Comparison of ENCODE assay signal across 28 cellular contexts in genomic region chr16:71443714-71444113, GRCh38. TPM values are rescaled to one million over a fixed set of nuclear protein-coding genes. Genes with fewer than 3 reads are reported as not detected.
DNase-seq lines count a peak whose midpoint lies in the region; ATAC-seq, FAIRE-seq and TF ChIP-seq lines count a peak whose summit lies in the region.
"Had no signal": no experiment of that assay in that cellular context is flagged by ENCODE, and none has a peak within 500 bp of the region (broad histone marks: within the 10 kb centered on the region; RNA-seq: fewer than 3 reads in every experiment).

No MANE protein-coding gene starts in this region.

- TF ChIP-seq RAD21 in K562 (CRISPR knock-in tag; conservative IDR thresholded peaks at IDR 0.05 in 1 of 2, IDR thresholded peaks at IDR 0.05 in 1 of 2), result no peak

- H3K9me1 ChIP-seq in K562 (ENCODE audit: control insufficient read depth, insufficient read depth, low read length), result no peaks in the 10 kb centered on the region

- no peak for TF ChIP-seq EP300 in K562 (IDR thresholded peaks at IDR 0.05; ENCODE audit: low read length)

- H3K27ac Mint-ChIP-seq in endothelial cell (ENCODE audit: unreplicated experiment) (peak overlapping the region; percentile 86), neural progenitor cell (no peak overlapping the region)
- H3K27ac Mint-ChIP-seq: CD4-positive, CD25-positive, alpha-beta regulatory T cell; CD8-positive, alpha-beta memory T cell; HFFc6; IgD-negative memory B cell had no signal

- DNase-seq in K562 (ENCODE audit: extremely low read depth in 1 of 4, low spot score in 3 of 4) (no peak), endothelial cell (ENCODE audit: low spot score) (no peak), neural progenitor cell (ENCODE audit: low spot score) (no peak), posterior vena cava (ENCODE audit: low spot score) (peak; percentile 40), NCI-H1694 (lab: John Stamatoyannopoulos, UW) (no peak), HAP-1 (ENCODE audit: low spot score in 2 of 2) (no peak)
- DNase-seq in stimulated activated CD4-positive, alpha-beta T cell treated with anti-CD3 and anti-CD28 coated beads, Interleukin-1b, Interleukin-23, amount 100 ng/mL, for 48 hours, result no peak
- DNase-seq: ACHN; BE2C; C1 segment of cervical spinal cord; CD4-positive, CD25-positive, alpha-beta regulatory T cell; CD8-positive, alpha-beta memory T cell; COR-L47; DMS 273 treated with DMSO at 0.1 percent for 48 hours; DMS53; DND-41; EL; GM23248; HFFc6 had no signal

- H3K27me3 ChIP-seq in K562 (ENCODE audit: control insufficient read depth in 2 of 2, insufficient read depth in 2 of 2, low read length in 2 of 2), result peaks cover 3 to 8% of the 10 kb centered on the region in 2 experiments; a peak in 4 of 5 replicates
- no peaks in the 10 kb centered on the region for H3K27me3 ChIP-seq in neural progenitor cell
- H3K27me3 ChIP-seq in HAP-1 (ENCODE audit: low read depth), result no peaks in the 10 kb centered on the region
- H3K27me3 ChIP-seq: BE2C had no signal

- peaks cover 15% of the 10 kb centered on the region for H3K9me3 Mint-ChIP-seq in endothelial cell (ENCODE audit: unreplicated experiment)
- peaks cover 51% of the 10 kb centered on the region for H3K9me3 Mint-ChIP-seq in neural progenitor cell

- in situ Hi-C loops in K562 (cut with MboI) (no loop called here), HAP-1 (cut with MboI; ENCODE audit: low sequenced_read_pairs) (no loop called here)

- ATAC-seq in K562, result no peak
- ATAC-seq: HCT116 had no signal

- TF ChIP-seq POLR2A in K562 (conservative IDR thresholded peaks at IDR 0.05), result no peak

- 15% methylated on average over 6 of the region's 6 CpGs for WGBS in K562 (ENCODE audit: insufficient coverage, low coverage, missing lambda C conversion rate)

- H3K9ac ChIP-seq in K562 (ENCODE audit: insufficient read depth in 1 of 2, low read depth in 2 of 2, low read length in 2 of 2) (no peak overlapping the region), neural progenitor cell (no peak overlapping the region)
- H3K9ac ChIP-seq: GM23248 had no signal

- no peak overlapping the region for H3K4me2 ChIP-seq in K562 (ENCODE audit: insufficient read depth, low read length)
- no peak overlapping the region for H3K4me2 ChIP-seq in neural progenitor cell

- H3F3A ChIP-seq in neural progenitor cell (ENCODE audit: low read depth), result peaks cover 5% of the 10 kb centered on the region

- TF ChIP-seq CTCF in K562 (IDR thresholded peaks at IDR 0.05 in 2 of 3, conservative IDR thresholded peaks at IDR 0.05 in 1 of 3; ENCODE audit: insufficient read depth in 2 of 3, low read depth in 1 of 3, low read length in 3 of 3) (no peak), endothelial cell (IDR thresholded peaks at IDR 0.05; ENCODE audit: unreplicated experiment) (no peak), neural progenitor cell (IDR thresholded peaks at IDR 0.05) (no peak)

- H3K9me3 ChIP-seq in K562 (replicated peaks; ENCODE audit: control insufficient read depth, insufficient read depth, low read depth, low read length), result peaks cover 12% of the 10 kb centered on the region
- H3K9me3 ChIP-seq in neural progenitor cell (ENCODE audit: low read depth), result peaks cover 22% of the 10 kb centered on the region
- H3K9me3 ChIP-seq in HAP-1, result peaks cover 7% of the 10 kb centered on the region
- H3K9me3 ChIP-seq: BE2C had no signal

- H3K36me3 Mint-ChIP-seq in endothelial cell (ENCODE audit: low read depth, unreplicated experiment), result peaks cover 36% of the 10 kb centered on the region
- peaks cover 19% of the 10 kb centered on the region for H3K36me3 Mint-ChIP-seq in neural progenitor cell
- H3K36me3 Mint-ChIP-seq: IgD-negative memory B cell had no signal

- H3K4me3 ChIP-seq in K562 (no peak overlapping the region), neural progenitor cell (no peak overlapping the region), HAP-1 (no peak overlapping the region)
- H3K4me3 ChIP-seq: GM23248 had no signal

- H3K4me3 Mint-ChIP-seq in endothelial cell (ENCODE audit: unreplicated experiment) (peak overlapping the region; percentile 16), neural progenitor cell (peak overlapping the region; percentile 1)
- H3K4me3 Mint-ChIP-seq: CD8-positive, alpha-beta memory T cell; HFFc6; IgD-negative memory B cell had no signal

- no peak for FAIRE-seq in K562 (lab: Jason Lieb, UNC)
- FAIRE-seq: A204.1, G401.6, GM12891, GM18507, H54 had no signal

- H4K20me1 ChIP-seq in K562 (replicated peaks; ENCODE audit: control insufficient read depth, insufficient read depth, low read length) (no peaks in the 10 kb centered on the region), neural progenitor cell (ENCODE audit: low read depth) (no peaks in the 10 kb centered on the region)

- H3K79me2 ChIP-seq in K562 (ENCODE audit: control insufficient read depth, insufficient read depth, low read length) (no peaks in the 10 kb centered on the region), neural progenitor cell (ENCODE audit: low read depth) (no peaks in the 10 kb centered on the region)

- H3K27me3 Mint-ChIP-seq in endothelial cell (ENCODE audit: unreplicated experiment), result peaks cover 11% of the 10 kb centered on the region
- H3K27me3 Mint-ChIP-seq in neural progenitor cell (ENCODE audit: insufficient read depth, low read depth), result peaks cover 2% of the 10 kb centered on the region

- intact Hi-C loops in K562 (cut with micrococcal nuclease) (no loop called here), posterior vena cava (cut with DNase I) (no loop called here)

- H2AFZ ChIP-seq in K562 (ENCODE audit: low read depth, low read length) (no peak overlapping the region), neural progenitor cell (replicated peaks) (no peak overlapping the region)
- H2AFZ ChIP-seq: GM23248 had no signal

- no TSS peak for BruUV-seq in K562 (replicated peaks; lab: Mats Ljungman, UMichigan)

- no peak overlapping the region for H3K27ac ChIP-seq in K562 (ENCODE audit: extremely low read depth, low read depth, low read length)
- no peak overlapping the region for H3K27ac ChIP-seq in neural progenitor cell
- H3K27ac ChIP-seq: GM23248, HL-60 had no signal

- H3K4me1 Mint-ChIP-seq in endothelial cell (ENCODE audit: unreplicated experiment) (no peaks in the 10 kb centered on the region), neural progenitor cell (no peaks in the 10 kb centered on the region)
- H3K4me1 Mint-ChIP-seq: CD4-positive, CD25-positive, alpha-beta regulatory T cell; CD8-positive, alpha-beta memory T cell; IgD-negative memory B cell had no signal

- H3K36me3 ChIP-seq in K562 (ENCODE audit: control insufficient read depth, insufficient read depth, low read length), result peaks cover 7% of the 10 kb centered on the region
- peaks cover 10% of the 10 kb centered on the region for H3K36me3 ChIP-seq in neural progenitor cell
- H3K36me3 ChIP-seq in HAP-1 (replicated peaks), result peaks cover under 1% of the 10 kb centered on the region; the same call in 1 of the 2 replicates

- H3K4me1 ChIP-seq in K562 (replicated peaks in 1 of 2; ENCODE audit: control insufficient read depth in 2 of 2, insufficient read depth in 2 of 2, low read length in 2 of 2), result peaks cover 0 to 8% of the 10 kb centered on the region in 2 experiments; a peak in 2 of 5 replicates
- H3K4me1 ChIP-seq in neural progenitor cell, result no peaks in the 10 kb centered on the region
- H3K4me1 ChIP-seq in HAP-1, result no peaks in the 10 kb centered on the region
- H3K4me1 ChIP-seq: BE2C had no signal

- POLR2A ChIA-PET in K562 (lab: Yijun Ruan, JAX), result no interaction called here

- CTCF ChIA-PET in K562 (lab: Yijun Ruan, JAX; ENCODE audit: low intra/inter-chr PET ratio), result no interaction called here

RNA-seq across cellular contexts. Expression of gene TLE7, which starts 1.9 kb away (rescaled TPM):
- total RNA-seq in K562 (2011; cell fraction: chromatin; rRNA removed; ENCODE audit: low replicate concordance), result not detected in 2 replicates
- total RNA-seq in K562 (2011; cell fraction: nucleolus; rRNA removed), result not detected in 2 replicates
- not detected in 2 replicates for total RNA-seq in K562 (2011; cell fraction: nucleoplasm; rRNA removed)
- total RNA-seq in K562 (2014; rRNA removed) (not detected in 2 replicates), K562 (2014; rRNA removed; fragmentation: Illumina TruSeq; extraction: Trizol) (not detected in 2 replicates), K562 (2015; rRNA removed; fragmentation: Illumina TruSeq; extraction: Trizol) (not detected in 2 replicates), K562 (2021) (not detected in 2 replicates), endothelial cell (ENCODE audit: unreplicated experiment) (not detected), neural progenitor cell (ENCODE audit: low replicate concordance) (not detected in 2 replicates), posterior vena cava (not detected)
- polyA plus RNA-seq in K562 (2011; rRNA removed) (not detected in 2 replicates), K562 (2014; fragmentation: Illumina TruSeq; extraction: Trizol) (not detected in 2 replicates), K562 (2014; fragmentation: Nextera tagmentation; extraction: Ambion mirVana) (not detected), K562 (2014; rRNA removed) (not detected in 2 replicates)
- not detected in 2 replicates for polyA plus RNA-seq in K562 (2011; cell fraction: cytosol; rRNA removed)
- not detected in 2 replicates for polyA plus RNA-seq in K562 (2011; cell fraction: nucleus; rRNA removed)
- polyA plus RNA-seq in K562 (2012), result not detected in 2 replicates
- not detected in 2 replicates for polyA minus RNA-seq in K562 (2011; rRNA and poly(A)+ RNA removed)
- polyA minus RNA-seq in K562 (2011; cell fraction: cytosol; rRNA and poly(A)+ RNA removed), result not detected in 2 replicates
- not detected in 2 replicates for polyA minus RNA-seq in K562 (2011; cell fraction: nucleus; rRNA and poly(A)+ RNA removed)
- total RNA-seq: CD4-positive, CD25-positive, alpha-beta regulatory T cell; CD8-positive, alpha-beta memory T cell; GM23248; HFFc6; HT1080 had no signal
- polyA plus RNA-seq: CD4-positive, CD25-positive, alpha-beta regulatory T cell; CD8-positive, alpha-beta memory T cell; GM23248; IgD-negative memory B cell had no signal

RNA-seq across cellular contexts. Expression of gene ZNF23, which starts 18.3 kb away (rescaled TPM):
- total RNA-seq in K562 (2011; cell fraction: chromatin; rRNA removed; ENCODE audit: low replicate concordance), result 14.7 and 18.8 TPM in 2 replicates
- total RNA-seq in K562 (2011; cell fraction: nucleolus; rRNA removed), result 5.8 and 9.1 TPM in 2 replicates
- 15.0 and 29.3 TPM in 2 replicates for total RNA-seq in K562 (2011; cell fraction: nucleoplasm; rRNA removed)
- 7.0 and 7.4 TPM in 2 replicates for total RNA-seq in K562 (2014; rRNA removed)
- 13.4 and 14.6 TPM in 2 replicates for total RNA-seq in K562 (2014; rRNA removed; fragmentation: Illumina TruSeq; extraction: Trizol)
- total RNA-seq in K562 (2015; rRNA removed; fragmentation: Illumina TruSeq; extraction: Trizol), result 11.2 and 11.9 TPM in 2 replicates
- total RNA-seq in K562 (2021), result 8.6 and 8.7 TPM in 2 replicates
- 12.0 and 12.1 TPM in 2 replicates for polyA plus RNA-seq in K562 (2011; rRNA removed)
- polyA plus RNA-seq in K562 (2011; cell fraction: cytosol; rRNA removed), result 5.2 and 5.7 TPM in 2 replicates
- 15.0 and 15.1 TPM in 2 replicates for polyA plus RNA-seq in K562 (2011; cell fraction: nucleus; rRNA removed)
- polyA plus RNA-seq in K562 (2012), result 6.7 and 7.6 TPM in 2 replicates
- 12.3 and 12.5 TPM in 2 replicates for polyA plus RNA-seq in K562 (2014; fragmentation: Illumina TruSeq; extraction: Trizol)
- 1 to 10 TPM; 4.7 to 7.2 TPM for polyA plus RNA-seq in K562 (2014; fragmentation: Nextera tagmentation; extraction: Ambion mirVana)
- 10.9 and 13.2 TPM in 2 replicates for polyA plus RNA-seq in K562 (2014; rRNA removed)
- polyA minus RNA-seq in K562 (2011; rRNA and poly(A)+ RNA removed), result 9.5 and 12.9 TPM in 2 replicates
- 2.3 and 3.9 TPM in 2 replicates for polyA minus RNA-seq in K562 (2011; cell fraction: cytosol; rRNA and poly(A)+ RNA removed)
- polyA minus RNA-seq in K562 (2011; cell fraction: nucleus; rRNA and poly(A)+ RNA removed), result 4.8 and 8.3 TPM in 2 replicates
- 8.3 TPM for total RNA-seq in endothelial cell (ENCODE audit: unreplicated experiment)
- 13.8 and 18.2 TPM in 2 replicates for total RNA-seq in neural progenitor cell (ENCODE audit: low replicate concordance)
- total RNA-seq in posterior vena cava, result 10 to 100 TPM in 1 of 2 donors, 1 to 10 TPM in 1; 10.0 to 10.5 TPM

RNA-seq across cellular contexts. Expression of gene ZNF19, which starts 45.4 kb away (rescaled TPM):
- 7.6 and 11.0 TPM in 2 replicates for total RNA-seq in K562 (2011; cell fraction: chromatin; rRNA removed; ENCODE audit: low replicate concordance)
- 4.1 and 4.3 TPM in 2 replicates for total RNA-seq in K562 (2011; cell fraction: nucleolus; rRNA removed)
- total RNA-seq in K562 (2011; cell fraction: nucleoplasm; rRNA removed), result 5.9 and 9.8 TPM in 2 replicates
- 1.1 and 1.8 TPM in 2 replicates for total RNA-seq in K562 (2014; rRNA removed)
- total RNA-seq in K562 (2014; rRNA removed; fragmentation: Illumina TruSeq; extraction: Trizol), result 2.6 and 3.2 TPM in 2 replicates
- 1.5 and 2.3 TPM in 2 replicates for total RNA-seq in K562 (2015; rRNA removed; fragmentation: Illumina TruSeq; extraction: Trizol)
- 1.6 and 2.0 TPM in 2 replicates for total RNA-seq in K562 (2021)
- polyA plus RNA-seq in K562 (2011; rRNA removed), result 1.3 and 1.7 TPM in 2 replicates
- polyA plus RNA-seq in K562 (2011; cell fraction: cytosol; rRNA removed), result 0.21 and 0.47 TPM in 2 replicates
- polyA plus RNA-seq in K562 (2011; cell fraction: nucleus; rRNA removed), result 2.5 and 4.8 TPM in 2 replicates
- polyA plus RNA-seq in K562 (2012), result 0.89 and 1.6 TPM in 2 replicates
- 1.2 and 2.4 TPM in 2 replicates for polyA plus RNA-seq in K562 (2014; fragmentation: Illumina TruSeq; extraction: Trizol)
- polyA plus RNA-seq in K562 (2014; fragmentation: Nextera tagmentation; extraction: Ambion mirVana), result 1 to 10 TPM; 1.8 to 2.8 TPM
- 0.58 and 1.2 TPM in 2 replicates for polyA plus RNA-seq in K562 (2014; rRNA removed)
- 3.0 and 5.2 TPM in 2 replicates for polyA minus RNA-seq in K562 (2011; rRNA and poly(A)+ RNA removed)
- 1.1 TPM in 1 of 2 replicates, not detected in the other for polyA minus RNA-seq in K562 (2011; cell fraction: cytosol; rRNA and poly(A)+ RNA removed)
- 3.0 and 4.3 TPM in 2 replicates for polyA minus RNA-seq in K562 (2011; cell fraction: nucleus; rRNA and poly(A)+ RNA removed)
- 7.5 TPM for total RNA-seq in endothelial cell (ENCODE audit: unreplicated experiment)
- total RNA-seq in neural progenitor cell (ENCODE audit: low replicate concordance), result 10.3 and 13.9 TPM in 2 replicates
- 1 to 10 TPM; 3.6 to 4.2 TPM for total RNA-seq in posterior vena cava
